1 cellular context compared by ENCODE assay signal in the genomic region with DNA sequence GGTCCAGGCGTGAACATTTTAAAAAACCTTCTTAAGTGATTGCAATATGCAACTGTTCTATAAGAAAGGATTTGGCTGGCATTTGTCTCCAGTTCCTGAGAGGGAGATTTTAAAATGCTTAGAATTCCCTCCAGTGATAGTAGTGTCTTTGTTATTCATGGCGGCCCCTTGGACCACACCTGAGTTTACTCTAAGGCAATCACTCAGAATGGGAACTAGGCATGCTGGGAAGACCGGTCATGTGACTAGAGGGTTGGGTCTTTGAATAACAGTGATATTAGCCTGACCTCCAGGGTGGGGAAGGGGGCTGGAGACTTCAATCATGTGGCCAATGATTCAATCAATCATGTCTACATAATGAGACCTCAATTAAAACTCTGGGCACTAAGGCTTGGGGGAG.
A peak's percentile ranks its signal among the peaks of the same experiment; 100 is the strongest.
TF ChIP-seq lines count a peak whose summit lies in the region.

No MANE protein-coding gene starts in this region.

TF ChIP-seq in H1, 55 proteins besides CTCF, POLR2A, EP300 and RAD21 (continued from another document):
- TF ChIP-seq, protein P1, sequence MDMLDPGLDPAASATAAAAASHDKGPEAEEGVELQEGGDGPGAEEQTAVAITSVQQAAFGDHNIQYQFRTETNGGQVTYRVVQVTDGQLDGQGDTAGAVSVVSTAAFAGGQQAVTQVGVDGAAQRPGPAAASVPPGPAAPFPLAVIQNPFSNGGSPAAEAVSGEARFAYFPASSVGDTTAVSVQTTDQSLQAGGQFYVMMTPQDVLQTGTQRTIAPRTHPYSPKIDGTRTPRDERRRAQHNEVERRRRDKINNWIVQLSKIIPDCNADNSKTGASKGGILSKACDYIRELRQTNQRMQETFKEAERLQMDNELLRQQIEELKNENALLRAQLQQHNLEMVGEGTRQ (IDR thresholded peaks at IDR 0.05; ENCODE audit: low read length) = peak; percentile 64
- TF ChIP-seq JUND (IDR thresholded peaks at IDR 0.05; ENCODE audit: low read length) (no peak), RBBP5 (IDR thresholded peaks at IDR 0.05; ENCODE audit: borderline replicate concordance, low read depth, low read length) (no peak), GTF2F1 (IDR thresholded peaks at IDR 0.05; ENCODE audit: borderline replicate concordance, low read depth, low read length) (no peak), POU5F1 (IDR thresholded peaks at IDR 0.05; ENCODE audit: low read depth, low read length) (peak; percentile 37; the same call in 1 of the 2 replicates), TCF12 (IDR thresholded peaks at IDR 0.05; ENCODE audit: low read depth, low read length) (no peak), CEBPB (IDR thresholded peaks at IDR 0.05; ENCODE audit: low read depth, low read length) (no peak), TEAD4 (IDR thresholded peaks at IDR 0.05; ENCODE audit: low read depth, low read length) (peak; percentile 62)
- TF ChIP-seq, protein P2, sequence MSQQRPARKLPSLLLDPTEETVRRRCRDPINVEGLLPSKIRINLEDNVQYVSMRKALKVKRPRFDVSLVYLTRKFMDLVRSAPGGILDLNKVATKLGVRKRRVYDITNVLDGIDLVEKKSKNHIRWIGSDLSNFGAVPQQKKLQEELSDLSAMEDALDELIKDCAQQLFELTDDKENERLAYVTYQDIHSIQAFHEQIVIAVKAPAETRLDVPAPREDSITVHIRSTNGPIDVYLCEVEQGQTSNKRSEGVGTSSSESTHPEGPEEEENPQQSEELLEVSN (IDR thresholded peaks at IDR 0.05) = no peak
